In genomic region chr14:22553861-22554705, GRCh38 we compare ENCODE assay signal across 1 cellular context.
TF ChIP-seq lines count a peak whose summit lies in the region.

No MANE protein-coding gene starts in this region.

TF ChIP-seq in HepG2, 621 proteins besides CTCF, POLR2A, EP300 and RAD21:
- TF ChIP-seq ZNF770 (CRISPR knock-in tag; IDR thresholded peaks at IDR 0.05) (peak; percentile 88), AGO1 (IDR thresholded peaks at IDR 0.05; ENCODE audit: low read depth, low read length, poor library complexity, severe bottlenecking) (peak; percentile 30), ZFX (CRISPR knock-in tag; IDR thresholded peaks at IDR 0.05; ENCODE audit: low read depth) (0 out of 2 replicates have a peak, but pooled peaks have one; percentile 27)
TF ChIP-seq in HepG2: peak in this region for 3; not testable (repeated sequence) for 618.
